ENCODE assay signal across 8 cellular contexts in genomic region chr13:26222523-26223046, GRCh38. TPM values are rescaled to one million over a fixed set of nuclear protein-coding genes. Genes with fewer than 3 reads are reported as not detected.
DNase-seq lines count a peak whose midpoint lies in the region; ATAC-seq and TF ChIP-seq lines count a peak whose summit lies in the region.

No MANE protein-coding gene starts in this region.

- intact Hi-C loops in esophagus muscularis mucosa (cut with DNase I): loop anchor here (5.0 kb wide), 1 partner anchor 35 kb away; no protein-coding TSS in a partner anchor

- peak overlapping the region; percentile 94 to 100 (median 96) for H3K4me3 ChIP-seq in esophagus muscularis mucosa

- no peak for TF ChIP-seq CTCF in RWPE1 (conservative IDR thresholded peaks at IDR 0.05; ENCODE audit: low read depth)
- no peak for TF ChIP-seq CTCF in esophagus muscularis mucosa (IDR thresholded peaks at IDR 0.05)
- no peak for TF ChIP-seq CTCF in omental fat pad (IDR thresholded peaks at IDR 0.05)

- no peak for TF ChIP-seq EP300 in esophagus muscularis mucosa (IDR thresholded peaks at IDR 0.05)

- ATAC-seq in HG02763 (IDR thresholded peaks at IDR 0.05; ENCODE audit: unreplicated experiment): peak; percentile 44
- ATAC-seq in omental fat pad (ENCODE audit: low FRiP score): peak; percentile 52

- H3K36me3 ChIP-seq in esophagus muscularis mucosa: peaks cover 10 to 25% (median 17%) of the 10 kb centered on the region in 4 donors

- peak overlapping the region; percentile 95 for H3K27ac ChIP-seq in RWPE1
- peak overlapping the region; percentile 97 to 98 (median 97) for H3K27ac ChIP-seq in esophagus muscularis mucosa (replicated peaks in 1 of 4)

- DNase-seq in DMS153 treated with DMSO at 0.1 percent for 48 hours (lab: John Stamatoyannopoulos, UW; ENCODE audit: unreplicated experiment) (peak; percentile 37), DMS153 (lab: John Stamatoyannopoulos, UW) (no peak), RWPE1 (ENCODE audit: low spot score) (no peak), esophagus muscularis mucosa (ENCODE audit: extremely low spot score) (no peak), omental fat pad (ENCODE audit: low spot score) (no peak), NCI-H187 treated with DMSO at 0.1 percent for 48 hours (lab: John Stamatoyannopoulos, UW) (no peak), HT-29 (ENCODE audit: low spot score) (no peak)

- CTCF ChIA-PET in RWPE1 (lab: Yijun Ruan, JAX): interaction anchor here (0.6 to 1.1 kb wide), 3 partner anchors 273 to 538 kb away, joined by 3 read pairs; partner anchors contain the start of gene GPR12

- H3K9me3 ChIP-seq in esophagus muscularis mucosa: no peaks in the 10 kb centered on the region

- no peaks in the 10 kb centered on the region for H3K27me3 ChIP-seq in esophagus muscularis mucosa

- no peak for TF ChIP-seq POLR2A in esophagus muscularis mucosa (IDR thresholded peaks at IDR 0.05; ENCODE audit: low read depth)

- WGBS in esophagus muscularis mucosa: 22% methylated on average over 16 of the region's 16 CpGs

- H3K4me1 ChIP-seq in esophagus muscularis mucosa: peaks cover 17 to 34% (median 26%) of the 10 kb centered on the region in 4 donors

- POLR2A ChIA-PET in RWPE1 (lab: Yijun Ruan, JAX; ENCODE audit: low non-redundant PET): interaction anchor here (0.6 kb wide), 1 partner anchor 13 kb away, joined by 3 read pairs; no protein-coding TSS in a partner anchor

RNA-seq across cellular contexts. Expression of gene RNF6, which starts 0.5 kb away (rescaled TPM):
- 10 to 100 TPM; 17.0 to 24.4 (median 23.5) TPM for total RNA-seq in esophagus muscularis mucosa
- total RNA-seq in omental fat pad: 10 to 100 TPM; 27.0 to 33.7 (median 27.5) TPM
- 50.3 and 55.6 TPM in 2 replicates for total RNA-seq in HT-29 (2014; rRNA removed; shearing (Covaris generic))

RNA-seq across cellular contexts. Expression of gene CDK8, which starts 31.3 kb away (rescaled TPM):
- total RNA-seq in esophagus muscularis mucosa: 10 to 100 TPM; 20.3 to 26.3 (median 23.8) TPM
- total RNA-seq in omental fat pad: 10 to 100 TPM; 11.7 to 16.6 (median 13.0) TPM
- 23.7 and 26.0 TPM in 2 replicates for total RNA-seq in HT-29 (2014; rRNA removed; shearing (Covaris generic))
